ENCODE assay signal across 12 cellular contexts in genomic region chr1:26852701-26853100, GRCh38. TPM values are rescaled to one million over a fixed set of nuclear protein-coding genes. Genes with fewer than 3 reads are reported as not detected.
A peak's percentile ranks its signal among the peaks of the same experiment; 100 is the strongest.
DNase-seq lines count a peak whose midpoint lies in the region; ATAC-seq and TF ChIP-seq lines count a peak whose summit lies in the region.
"Had no signal": no experiment of that assay in that cellular context is flagged by ENCODE, and none has a peak within 500 bp of the region (broad histone marks: within the 10 kb centered on the region; RNA-seq: fewer than 3 reads in every experiment).

No MANE protein-coding gene starts in this region.

- DNase-seq in activated CD8-positive, alpha-beta T cell treated with anti-CD3 and anti-CD28 coated beads, Interleukin-2, amount 10 ng/mL, durations not matched to agents 7 days and 5 days, result no peak
- no peak for DNase-seq in activated CD8-positive, alpha-beta T cell treated with anti-CD3 and anti-CD28 coated beads for 36 hours
- DNase-seq in effector memory CD8-positive, alpha-beta T cell, result no peak
- DNase-seq in type B pancreatic cell (ENCODE audit: extremely low spot score, unreplicated experiment) (no peak), SK-N-SH (no peak), upper lobe of right lung (no peak)

- H3K27me3 ChIP-seq in SK-N-SH (ENCODE audit: insufficient read depth), result no peaks in the 10 kb centered on the region
- no peaks in the 10 kb centered on the region for H3K27me3 ChIP-seq in upper lobe of right lung
- H3K27me3 ChIP-seq: BE2C, cardiac muscle cell had no signal

- H3K27me3 Mint-ChIP-seq in activated CD8-positive, alpha-beta T cell treated with anti-CD3 and anti-CD28 coated beads, Interleukin-2, amount 10 ng/mL, durations not matched to agents 7 days and 5 days (ENCODE audit: low read depth), result no peaks in the 10 kb centered on the region
- H3K27me3 Mint-ChIP-seq in activated CD8-positive, alpha-beta T cell treated with anti-CD3 and anti-CD28 coated beads for 36 hours, result no peaks in the 10 kb centered on the region
- H3K27me3 Mint-ChIP-seq in effector memory CD8-positive, alpha-beta T cell, result no peaks in the 10 kb centered on the region
- no peaks in the 10 kb centered on the region for H3K27me3 Mint-ChIP-seq in type B pancreatic cell
- H3K27me3 Mint-ChIP-seq: memory B cell; naive B cell; stimulated activated naive CD8-positive, alpha-beta T cell treated with anti-CD3 and anti-CD28 coated beads, Interleukin-15, Interleukin-2, amounts not matched to agents 100 ng/mL and 50 ng/mL, for 24 hours had no signal

- H2AFZ ChIP-seq in SK-N-SH (ENCODE audit: low read depth), result no peak overlapping the region
- H2AFZ ChIP-seq: parathyroid adenoma had no signal

- intact Hi-C loops in activated CD8-positive, alpha-beta T cell treated with anti-CD3 and anti-CD28 coated beads for 36 hours (cut with micrococcal nuclease), result loop anchor here (5.0 kb wide), 1 partner anchor 35 kb away; no protein-coding TSS in a partner anchor
- intact Hi-C loops in upper lobe of right lung (cut with DNase I), result no loop called here

- no peak overlapping the region for H3K27ac ChIP-seq in SK-N-SH (ENCODE audit: low read depth in 2 of 2, low read length in 1 of 2)
- H3K27ac ChIP-seq in upper lobe of right lung, result no peak overlapping the region
- H3K27ac ChIP-seq: cardiac muscle cell, parathyroid adenoma had no signal

- H3K9me3 ChIP-seq in SK-N-SH (no peaks in the 10 kb centered on the region), upper lobe of right lung (no peaks in the 10 kb centered on the region)
- H3K9me3 ChIP-seq: BE2C had no signal

- WGBS in SK-N-SH (ENCODE audit: low lambda C conversion rate), result 76% methylated on average over 7 of the region's 9 CpGs

- H3K27ac Mint-ChIP-seq in activated CD8-positive, alpha-beta T cell treated with anti-CD3 and anti-CD28 coated beads, Interleukin-2, amount 10 ng/mL, durations not matched to agents 7 days and 5 days, result peak overlapping the region; percentile 66
- H3K27ac Mint-ChIP-seq in activated CD8-positive, alpha-beta T cell treated with anti-CD3 and anti-CD28 coated beads for 36 hours, result no peak overlapping the region
- H3K27ac Mint-ChIP-seq in effector memory CD8-positive, alpha-beta T cell, result peak overlapping the region; percentile 67 to 68
- peak overlapping the region; percentile 84 for H3K27ac Mint-ChIP-seq in type B pancreatic cell
- H3K27ac Mint-ChIP-seq: memory B cell; stimulated activated naive CD8-positive, alpha-beta T cell treated with anti-CD3 and anti-CD28 coated beads, Interleukin-15, Interleukin-2, amounts not matched to agents 100 ng/mL and 50 ng/mL, for 24 hours had no signal

- peaks cover 9% of the 10 kb centered on the region for H3K4me1 Mint-ChIP-seq in activated CD8-positive, alpha-beta T cell treated with anti-CD3 and anti-CD28 coated beads, Interleukin-2, amount 10 ng/mL, durations not matched to agents 7 days and 5 days (ENCODE audit: low read depth)
- H3K4me1 Mint-ChIP-seq in activated CD8-positive, alpha-beta T cell treated with anti-CD3 and anti-CD28 coated beads for 36 hours (ENCODE audit: low read depth), result no peaks in the 10 kb centered on the region
- peaks cover 5 to 13% of the 10 kb centered on the region in 2 donors for H3K4me1 Mint-ChIP-seq in effector memory CD8-positive, alpha-beta T cell (ENCODE audit: low read depth in 2 of 2)
- H3K4me1 Mint-ChIP-seq in type B pancreatic cell (ENCODE audit: unreplicated experiment), result peaks cover 12% of the 10 kb centered on the region
- H3K4me1 Mint-ChIP-seq: memory B cell had no signal

- H3K4me2 ChIP-seq in SK-N-SH, result no peak overlapping the region

- POLR2A ChIA-PET in activated CD8-positive, alpha-beta T cell treated with anti-CD3 and anti-CD28 coated beads, Interleukin-2, amount 10 ng/mL, durations not matched to agents 7 days and 5 days (lab: Charles Lee), result no interaction called here
- POLR2A ChIA-PET in activated CD8-positive, alpha-beta T cell treated with anti-CD3 and anti-CD28 coated beads for 36 hours (lab: Charles Lee), result no interaction called here
- POLR2A ChIA-PET in SK-N-SH (lab: Yijun Ruan, JAX), result no interaction called here

- TF ChIP-seq CTCF in activated CD8-positive, alpha-beta T cell treated with anti-CD3 and anti-CD28 coated beads for 36 hours (IDR thresholded peaks at IDR 0.05), result no peak
- no peak for TF ChIP-seq CTCF in type B pancreatic cell (conservative IDR thresholded peaks at IDR 0.05)
- TF ChIP-seq CTCF in SK-N-SH (IDR thresholded peaks at IDR 0.05), result no peak
- no peak for TF ChIP-seq CTCF in upper lobe of right lung (IDR thresholded peaks at IDR 0.05)

- no peaks in the 10 kb centered on the region for H3K9me3 Mint-ChIP-seq in activated CD8-positive, alpha-beta T cell treated with anti-CD3 and anti-CD28 coated beads, Interleukin-2, amount 10 ng/mL, durations not matched to agents 7 days and 5 days (ENCODE audit: insufficient read depth)
- no peaks in the 10 kb centered on the region for H3K9me3 Mint-ChIP-seq in activated CD8-positive, alpha-beta T cell treated with anti-CD3 and anti-CD28 coated beads for 36 hours
- H3K9me3 Mint-ChIP-seq in effector memory CD8-positive, alpha-beta T cell, result no peaks in the 10 kb centered on the region
- H3K9me3 Mint-ChIP-seq in type B pancreatic cell, result no peaks in the 10 kb centered on the region
- H3K9me3 Mint-ChIP-seq: memory B cell; naive B cell; stimulated activated naive CD8-positive, alpha-beta T cell treated with anti-CD3 and anti-CD28 coated beads, Interleukin-15, Interleukin-2, amounts not matched to agents 100 ng/mL and 50 ng/mL, for 24 hours had no signal

- H4K20me1 ChIP-seq in SK-N-SH (ENCODE audit: insufficient read depth), result no peaks in the 10 kb centered on the region

- H3K36me3 ChIP-seq in SK-N-SH (replicated peaks in 1 of 2; ENCODE audit: control insufficient read depth in 1 of 2, insufficient read depth in 2 of 2, low read length in 1 of 2), result peaks cover 21 to 62% of the 10 kb centered on the region in 2 experiments
- H3K36me3 ChIP-seq in upper lobe of right lung, result peaks cover 72% of the 10 kb centered on the region

- H3F3A ChIP-seq in SK-N-SH (replicated peaks; ENCODE audit: insufficient read depth), result peaks cover 9% of the 10 kb centered on the region

- CTCF ChIA-PET in activated CD8-positive, alpha-beta T cell treated with anti-CD3 and anti-CD28 coated beads, Interleukin-2, amount 10 ng/mL, durations not matched to agents 7 days and 5 days (lab: Charles Lee), result interaction anchor here (1.5 kb wide), 1 partner anchor 13 kb away, joined by 6 read pairs; no protein-coding TSS in a partner anchor
- CTCF ChIA-PET in activated CD8-positive, alpha-beta T cell treated with anti-CD3 and anti-CD28 coated beads for 36 hours (lab: Charles Lee), result no interaction called here
- CTCF ChIA-PET in SK-N-SH (lab: Yijun Ruan, JAX), result interaction anchor here (0.7 to 1.0 kb wide), 4 partner anchors 9 to 64 kb away, joined by 3 to 5 read pairs (median 4); no protein-coding TSS in a partner anchor

- no peak overlapping the region for H3K4me3 Mint-ChIP-seq in activated CD8-positive, alpha-beta T cell treated with anti-CD3 and anti-CD28 coated beads, Interleukin-2, amount 10 ng/mL, durations not matched to agents 7 days and 5 days
- no peak overlapping the region for H3K4me3 Mint-ChIP-seq in activated CD8-positive, alpha-beta T cell treated with anti-CD3 and anti-CD28 coated beads for 36 hours
- H3K4me3 Mint-ChIP-seq in effector memory CD8-positive, alpha-beta T cell, result no peak overlapping the region
- no peak overlapping the region for H3K4me3 Mint-ChIP-seq in type B pancreatic cell
- H3K4me3 Mint-ChIP-seq: memory B cell; stimulated activated naive CD8-positive, alpha-beta T cell treated with anti-CD3 and anti-CD28 coated beads, Interleukin-15, Interleukin-2, amounts not matched to agents 100 ng/mL and 50 ng/mL, for 24 hours had no signal

- no peaks in the 10 kb centered on the region for H3K9me2 ChIP-seq in SK-N-SH

- H3K4me3 ChIP-seq in SK-N-SH (ENCODE audit: low read depth in 2 of 2, low read length in 1 of 2) (no peak overlapping the region), upper lobe of right lung (no peak overlapping the region)
- H3K4me3 ChIP-seq: cardiac muscle cell had no signal

- no peak for ATAC-seq in activated CD8-positive, alpha-beta T cell treated with anti-CD3 and anti-CD28 coated beads, Interleukin-2, amount 10 ng/mL, durations not matched to agents 7 days and 5 days
- no peak for ATAC-seq in activated CD8-positive, alpha-beta T cell treated with anti-CD3 and anti-CD28 coated beads for 36 hours
- ATAC-seq in effector memory CD8-positive, alpha-beta T cell (replicated peaks), result no peak
- no peak for ATAC-seq in upper lobe of right lung

- no peak overlapping the region for H3K9ac ChIP-seq in SK-N-SH
- H3K9ac ChIP-seq: parathyroid adenoma had no signal

- peaks cover 64% of the 10 kb centered on the region for H3K36me3 Mint-ChIP-seq in activated CD8-positive, alpha-beta T cell treated with anti-CD3 and anti-CD28 coated beads, Interleukin-2, amount 10 ng/mL, durations not matched to agents 7 days and 5 days (ENCODE audit: low read depth)
- H3K36me3 Mint-ChIP-seq in activated CD8-positive, alpha-beta T cell treated with anti-CD3 and anti-CD28 coated beads for 36 hours (ENCODE audit: low read depth), result peaks cover 49% of the 10 kb centered on the region
- peaks cover 89% of the 10 kb centered on the region for H3K36me3 Mint-ChIP-seq in effector memory CD8-positive, alpha-beta T cell (ENCODE audit: insufficient read depth)
- peaks cover 18% of the 10 kb centered on the region for H3K36me3 Mint-ChIP-seq in type B pancreatic cell

- no peak for TF ChIP-seq RAD21 in SK-N-SH (IDR thresholded peaks at IDR 0.05; ENCODE audit: low read length)

- TF ChIP-seq EP300 in SK-N-SH (IDR thresholded peaks at IDR 0.05; ENCODE audit: borderline replicate concordance in 1 of 2, low read depth in 1 of 2, low read length in 1 of 2), result no peak

- no peaks in the 10 kb centered on the region for H3K79me2 ChIP-seq in SK-N-SH (ENCODE audit: insufficient read depth)
- H3K79me2 ChIP-seq: parathyroid adenoma had no signal

- H3K4me1 ChIP-seq in SK-N-SH (ENCODE audit: control insufficient read depth in 1 of 2, insufficient read depth in 2 of 2, low read depth in 1 of 2, low read length in 1 of 2) (peaks cover 0 to 8% of the 10 kb centered on the region in 2 experiments; a peak in 2 of 4 replicates), upper lobe of right lung (peaks cover 9% of the 10 kb centered on the region)
- H3K4me1 ChIP-seq: BE2C, parathyroid adenoma had no signal

RNA-seq across cellular contexts. Expression of gene SFN, which starts 10.2 kb away (rescaled TPM):
- total RNA-seq in activated CD8-positive, alpha-beta T cell treated with anti-CD3 and anti-CD28 coated beads, Interleukin-2, amount 10 ng/mL, durations not matched to agents 7 days and 5 days, result 1 to 10 TPM; 1.8 to 1.9 TPM
- under 1 TPM; 0.47 to 0.59 TPM for total RNA-seq in activated CD8-positive, alpha-beta T cell treated with anti-CD3 and anti-CD28 coated beads for 36 hours
- total RNA-seq in type B pancreatic cell (ENCODE audit: low replicate concordance) (27.7 and 86.8 TPM in 2 replicates), upper lobe of right lung (83.8 TPM)
- 0.18 and 0.23 TPM in 2 replicates for polyA plus RNA-seq in SK-N-SH (2012; rRNA removed)
- polyA plus RNA-seq in SK-N-SH (2012; cell fraction: cytosol; rRNA removed), result 0.03 and 0.06 TPM in 2 replicates
- polyA plus RNA-seq in SK-N-SH (2012; cell fraction: nucleus; rRNA removed), result 1.1 and 1.3 TPM in 2 replicates

RNA-seq across cellular contexts. Expression of gene ZDHHC18, which starts 26.2 kb away (rescaled TPM):
- 10 to 100 TPM; 47.6 to 50.9 TPM for total RNA-seq in activated CD8-positive, alpha-beta T cell treated with anti-CD3 and anti-CD28 coated beads, Interleukin-2, amount 10 ng/mL, durations not matched to agents 7 days and 5 days
- 10 to 100 TPM; 55.0 to 61.3 TPM for total RNA-seq in activated CD8-positive, alpha-beta T cell treated with anti-CD3 and anti-CD28 coated beads for 36 hours
- total RNA-seq in type B pancreatic cell (ENCODE audit: low replicate concordance), result 29.7 and 40.7 TPM in 2 replicates
- polyA plus RNA-seq in SK-N-SH (2012; rRNA removed), result 33.0 and 35.3 TPM in 2 replicates
- polyA plus RNA-seq in SK-N-SH (2012; cell fraction: cytosol; rRNA removed), result 16.3 and 25.5 TPM in 2 replicates
- 54.3 and 58.6 TPM in 2 replicates for polyA plus RNA-seq in SK-N-SH (2012; cell fraction: nucleus; rRNA removed)
- total RNA-seq in upper lobe of right lung, result 26.2 TPM

RNA-seq across cellular contexts. Expression of gene GPN2, which starts 37.4 kb away (rescaled TPM):
- total RNA-seq in activated CD8-positive, alpha-beta T cell treated with anti-CD3 and anti-CD28 coated beads, Interleukin-2, amount 10 ng/mL, durations not matched to agents 7 days and 5 days, result 10 to 100 TPM; 28.9 to 32.8 TPM
- 10 to 100 TPM; 45.9 to 47.9 TPM for total RNA-seq in activated CD8-positive, alpha-beta T cell treated with anti-CD3 and anti-CD28 coated beads for 36 hours
- total RNA-seq in type B pancreatic cell (ENCODE audit: low replicate concordance), result 28.7 and 35.1 TPM in 2 replicates
- 20.6 and 24.0 TPM in 2 replicates for polyA plus RNA-seq in SK-N-SH (2012; rRNA removed)
- polyA plus RNA-seq in SK-N-SH (2012; cell fraction: cytosol; rRNA removed), result 12.4 and 12.8 TPM in 2 replicates
- 52.1 and 56.1 TPM in 2 replicates for polyA plus RNA-seq in SK-N-SH (2012; cell fraction: nucleus; rRNA removed)
- total RNA-seq in upper lobe of right lung, result 24.6 TPM

RNA-seq across cellular contexts. Expression of gene GPATCH3, which starts 47.6 kb away (rescaled TPM):
- 10 to 100 TPM; 14.9 to 16.4 TPM for total RNA-seq in activated CD8-positive, alpha-beta T cell treated with anti-CD3 and anti-CD28 coated beads, Interleukin-2, amount 10 ng/mL, durations not matched to agents 7 days and 5 days
- 1 to 10 TPM; 8.7 to 9.6 TPM for total RNA-seq in activated CD8-positive, alpha-beta T cell treated with anti-CD3 and anti-CD28 coated beads for 36 hours
- total RNA-seq in type B pancreatic cell (ENCODE audit: low replicate concordance), result 19.2 and 23.7 TPM in 2 replicates
- 9.1 and 11.1 TPM in 2 replicates for polyA plus RNA-seq in SK-N-SH (2012; rRNA removed)
- 6.8 and 7.1 TPM in 2 replicates for polyA plus RNA-seq in SK-N-SH (2012; cell fraction: cytosol; rRNA removed)
- polyA plus RNA-seq in SK-N-SH (2012; cell fraction: nucleus; rRNA removed), result 19.0 and 21.5 TPM in 2 replicates
- 18.1 TPM for total RNA-seq in upper lobe of right lung
